8 cellular contexts compared by ENCODE assay signal in the genomic region with DNA sequence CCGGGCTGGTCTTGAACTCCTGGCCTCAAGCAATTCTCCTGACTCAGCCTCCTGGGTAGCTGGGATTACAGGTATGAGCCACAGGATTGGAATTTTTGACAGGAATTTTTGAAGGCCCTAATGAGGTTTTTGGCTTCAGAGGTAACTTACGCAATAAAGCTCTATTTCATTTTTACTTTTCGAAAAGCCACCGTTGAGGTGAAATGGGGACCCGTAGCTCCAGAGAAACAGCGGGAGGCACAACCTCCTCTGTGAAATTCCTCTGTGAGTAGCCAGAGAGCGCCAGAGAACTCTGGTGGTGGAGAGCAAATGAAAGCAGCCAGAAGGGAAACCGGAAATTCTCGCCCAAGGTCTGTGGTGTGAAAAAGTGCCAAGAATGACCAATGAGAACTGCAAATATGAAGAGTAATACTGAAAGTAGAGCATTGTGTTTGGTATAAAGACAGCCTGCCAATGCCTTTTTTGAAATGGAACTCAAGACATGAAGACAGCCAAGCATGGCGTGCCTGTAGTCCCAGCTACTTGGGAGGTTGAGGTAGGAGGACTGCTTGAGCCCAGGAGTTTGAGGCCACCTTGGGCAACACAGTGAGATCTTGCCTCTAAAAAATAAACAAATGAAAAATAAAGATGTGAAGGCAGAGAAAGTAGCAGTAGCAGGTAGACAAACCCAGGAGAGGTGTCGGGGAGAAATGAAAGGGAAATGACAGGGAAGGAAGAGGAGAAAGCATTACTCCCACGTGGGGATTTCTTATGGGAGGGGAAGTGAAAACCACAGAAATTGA. TPM values are rescaled to one million over a fixed set of nuclear protein-coding genes. Genes with fewer than 3 reads are reported as not detected.
A peak's percentile ranks its signal among the peaks of the same experiment; 100 is the strongest.
DNase-seq lines count a peak whose midpoint lies in the region; ATAC-seq and TF ChIP-seq lines count a peak whose summit lies in the region.

No MANE protein-coding gene starts in this region.

- H3K36me3 Mint-ChIP-seq in activated naive CD4-positive, alpha-beta T cell treated with anti-CD3 and anti-CD28 coated beads, Interleukin-2, amount 50 U/mL, for 72 hours = peaks cover 4 to 6% of the 10 kb centered on the region in 2 donors

- no peak overlapping the region for H3K27ac ChIP-seq in right atrium auricular region

- in situ Hi-C loops in SK-MEL-5 (cut with HindIII; ENCODE audit: low pct_unique_long_range_greater_than_20kb, low sequenced_read_pairs) = no loop called here

- no peaks in the 10 kb centered on the region for H3K9me3 Mint-ChIP-seq in activated naive CD4-positive, alpha-beta T cell treated with anti-CD3 and anti-CD28 coated beads, Interleukin-2, amount 50 U/mL, for 72 hours

- H3K27ac Mint-ChIP-seq in activated naive CD4-positive, alpha-beta T cell treated with anti-CD3 and anti-CD28 coated beads, Interleukin-2, amount 50 U/mL, for 72 hours = peak overlapping the region; percentile 86 to 94

- no peaks in the 10 kb centered on the region for H3K27me3 ChIP-seq in right atrium auricular region

- no peaks in the 10 kb centered on the region for H3K9me3 ChIP-seq in right atrium auricular region

- DNase-seq in D341Med (ENCODE audit: low spot score) (peak; percentile 71), SK-MEL-5 (ENCODE audit: low read depth, low spot score) (peak; percentile 84), right atrium auricular region (ENCODE audit: low spot score) (peak; percentile 70), NCI-H1694 treated with DMSO at 0.1 percent for 48 hours (lab: John Stamatoyannopoulos, UW) (no peak)
- DNase-seq in activated naive CD4-positive, alpha-beta T cell treated with anti-CD3 and anti-CD28 coated beads, Interleukin-2, amount 50 U/mL, for 72 hours (ENCODE audit: low spot score in 2 of 2) = peak; percentile 69 to 83
- peak; percentile 27 to 48 for DNase-seq in stimulated activated CD4-positive, alpha-beta T cell treated with anti-CD3 and anti-CD28 coated beads, Interleukin-1b, Interleukin-23, amount 100 ng/mL, for 4 hours (ENCODE audit: low read depth in 2 of 2)

- no peaks in the 10 kb centered on the region for H3K4me1 ChIP-seq in right atrium auricular region

- ATAC-seq in GM19455 (IDR thresholded peaks at IDR 0.05; ENCODE audit: unreplicated experiment) (peak; percentile 96), HG03521 (IDR thresholded peaks at IDR 0.05; ENCODE audit: unreplicated experiment) (peak; percentile 91)
- peak; percentile 80 to 87 for ATAC-seq in activated naive CD4-positive, alpha-beta T cell treated with anti-CD3 and anti-CD28 coated beads, Interleukin-2, amount 50 U/mL, for 72 hours

- H3K4me3 ChIP-seq in right atrium auricular region = peak overlapping the region in 1 of 2 donors; percentile 13

- peak; percentile 27 to 86 for TF ChIP-seq CTCF in right atrium auricular region (IDR thresholded peaks at IDR 0.05)

- H3K36me3 ChIP-seq in right atrium auricular region = no peaks in the 10 kb centered on the region

RNA-seq across cellular contexts. Expression of a gene that starts 33.0 kb away (rescaled TPM):
- 7.8 and 10.9 TPM in 2 replicates for total RNA-seq in SK-MEL-5 (2014; rRNA removed; shearing (Covaris generic))
- 6.4 and 7.1 TPM in 2 replicates for polyA plus RNA-seq in SK-MEL-5 (2015; cell fraction: cytosol; rRNA removed)
- polyA plus RNA-seq in SK-MEL-5 (2015; cell fraction: nucleus; rRNA removed) = 12.0 and 15.8 TPM in 2 replicates
- total RNA-seq in activated naive CD4-positive, alpha-beta T cell treated with anti-CD3 and anti-CD28 coated beads, Interleukin-2, amount 50 U/mL, for 72 hours = 10 to 100 TPM; 44.8 to 47.7 TPM
- total RNA-seq in right atrium auricular region = 10 to 100 TPM; 10.9 to 15.4 TPM
